Comparison of ENCODE assay signal across 8 cellular contexts in genomic region chr1:155218854-155219591, GRCh38. TPM values are rescaled to one million over a fixed set of nuclear protein-coding genes. Genes with fewer than 3 reads are reported as not detected.
A peak's percentile ranks its signal among the peaks of the same experiment; 100 is the strongest.
DNase-seq lines count a peak whose midpoint lies in the region; ATAC-seq and TF ChIP-seq lines count a peak whose summit lies in the region.

No MANE protein-coding gene starts in this region.

- intact Hi-C loops in OCI-LY7 (cut with micrococcal nuclease; ENCODE audit: unreplicated experiment) = no loop called here
- intact Hi-C loops in left lung (cut with DNase I) = no loop called here
- intact Hi-C loops in tibial artery (cut with DNase I; ENCODE audit: low total_unique reads) = no loop called here
- intact Hi-C loops in Calu3 (cut with micrococcal nuclease; ENCODE audit: unreplicated experiment) = no loop called here

- no peaks in the 10 kb centered on the region for H3K9me2 ChIP-seq in OCI-LY7 (ENCODE audit: insufficient read depth, low read length)

- H3K4me1 ChIP-seq in OCI-LY7 (ENCODE audit: insufficient read depth, low read length, poor library complexity, severe bottlenecking) = peaks cover 36% of the 10 kb centered on the region
- peaks cover 0 to 49% of the 10 kb centered on the region in 2 donors for H3K4me1 ChIP-seq in left lung
- H3K4me1 ChIP-seq in tibial artery = peaks cover 0 to 6% (median 3%) of the 10 kb centered on the region in 4 donors

- DNase-seq in AG08396 (ENCODE audit: low spot score) = peak; percentile 37
- DNase-seq in GM10248 (ENCODE audit: extremely low spot score) = peak; percentile 24
- peak; percentile 73 for DNase-seq in OCI-LY7 (ENCODE audit: low spot score)
- DNase-seq in left lung = no peak
- DNase-seq in tibial artery = peak in 1 of 2 donors; percentile 54
- no peak for DNase-seq in Calu3

- H3K27ac ChIP-seq in OCI-LY7 (ENCODE audit: low read depth, low read length, poor library complexity, severe bottlenecking) (peak overlapping the region; percentile 35), cingulate gyrus (ENCODE audit: low read depth, low read length) (peak overlapping the region; percentile 69), left lung (peak overlapping the region; percentile 8 to 82), tibial artery (peak overlapping the region in 1 of 2 donors; percentile 20)

- peaks cover 7% of the 10 kb centered on the region for H3K4me1 Mint-ChIP-seq in Calu3 (ENCODE audit: low read depth, unreplicated experiment)

- H3K4me3 ChIP-seq in OCI-LY7 (ENCODE audit: low read depth, low read length, poor library complexity, severe bottlenecking) = peak overlapping the region; percentile 4
- H3K4me3 ChIP-seq in left lung = peak overlapping the region in 1 of 2 donors; percentile 3
- peak overlapping the region; percentile 8 to 10 for H3K4me3 ChIP-seq in tibial artery

- H4K20me1 ChIP-seq in OCI-LY7 (ENCODE audit: insufficient read depth, low read length) = no peaks in the 10 kb centered on the region

- no peaks in the 10 kb centered on the region for H3K27me3 ChIP-seq in left lung
- no peaks in the 10 kb centered on the region for H3K27me3 ChIP-seq in tibial artery

- peak overlapping the region; percentile 56 for H2AFZ ChIP-seq in OCI-LY7 (ENCODE audit: low read length)

- H3K4me3 Mint-ChIP-seq in Calu3 (ENCODE audit: low read depth, unreplicated experiment) = no peak overlapping the region

- peak overlapping the region; percentile 39 for H3K4me2 ChIP-seq in OCI-LY7 (ENCODE audit: low read length)

- no peaks in the 10 kb centered on the region for H3K27me3 Mint-ChIP-seq in Calu3 (ENCODE audit: unreplicated experiment)

- H3K36me3 ChIP-seq in OCI-LY7 (ENCODE audit: insufficient read depth, low read length) = 0 out of 2 replicates have a peak, but pooled peaks cover 5% of the 10 kb centered on the region
- no peaks in the 10 kb centered on the region for H3K36me3 ChIP-seq in left lung
- H3K36me3 ChIP-seq in tibial artery = peaks cover 0 to 22% (median 0%) of the 10 kb centered on the region in 3 donors

- CTCF ChIA-PET in GM10248 (lab: Yijun Ruan, JAX) = interaction anchor here (0.6 to 2.1 kb wide), 3 partner anchors 12 to 379 kb away, joined by 3 to 8 read pairs (median 3); no protein-coding TSS in a partner anchor
- CTCF ChIA-PET in OCI-LY7 (lab: Charles Lee; ENCODE audit: unreplicated experiment) = no interaction called here
- CTCF ChIA-PET in Calu3 (lab: Charles Lee) = no interaction called here

- no peaks in the 10 kb centered on the region for H3K9me3 Mint-ChIP-seq in Calu3 (ENCODE audit: low read depth, unreplicated experiment)

- H3K27ac Mint-ChIP-seq in Calu3 (ENCODE audit: unreplicated experiment) = no peak overlapping the region

- H3K9me3 ChIP-seq in OCI-LY7 (ENCODE audit: low read length) = no peaks in the 10 kb centered on the region
- H3K9me3 ChIP-seq in left lung = no peaks in the 10 kb centered on the region
- H3K9me3 ChIP-seq in tibial artery = no peaks in the 10 kb centered on the region

- no peak for TF ChIP-seq CTCF in GM10248 (IDR thresholded peaks at IDR 0.05; ENCODE audit: control extremely low read depth, extremely low read depth, low read depth, missing control alignments)
- no peak for TF ChIP-seq CTCF in OCI-LY7 (conservative IDR thresholded peaks at IDR 0.05; ENCODE audit: low read length)
- TF ChIP-seq CTCF in left lung (IDR thresholded peaks at IDR 0.05) = no peak
- TF ChIP-seq CTCF in tibial artery (IDR thresholded peaks at IDR 0.05) = no peak
- TF ChIP-seq CTCF in Calu3 (IDR thresholded peaks at IDR 0.05; ENCODE audit: unreplicated experiment) = no peak

- H3K79me2 ChIP-seq in OCI-LY7 (ENCODE audit: insufficient read depth, low read depth, low read length) = no peaks in the 10 kb centered on the region; the same call in 1 of the 2 replicates

- POLR2A ChIA-PET in GM10248 (lab: Yijun Ruan, JAX) (no interaction called here), OCI-LY7 (lab: Charles Lee) (interaction anchor here (2.0 kb wide), 1 partner anchor 10 kb away, joined by 9 read pairs; no protein-coding TSS in a partner anchor)

- peak; percentile 73 for ATAC-seq in left lung
- ATAC-seq in GM19395 (IDR thresholded peaks at IDR 0.05; ENCODE audit: unreplicated experiment) = no peak

- H3K36me3 Mint-ChIP-seq in Calu3 (ENCODE audit: insufficient read depth, unreplicated experiment) = peaks cover 3% of the 10 kb centered on the region

- BruUV-seq in OCI-LY7 (replicated peaks; lab: Mats Ljungman, UMichigan) (no TSS peak), Calu3 (replicated peaks; lab: Mats Ljungman, UMichigan) (no TSS peak)

RNA-seq across cellular contexts. Expression of gene MTX1, which starts 10.5 kb away (rescaled TPM):
- total RNA-seq in OCI-LY7 (2014; rRNA removed; shearing (Covaris generic)) = 67.6 and 70.2 TPM in 2 replicates
- total RNA-seq in OCI-LY7 (2022) = 43.9 and 45.7 TPM in 2 replicates
- 10 to 100 TPM; 30.2 to 45.5 TPM for total RNA-seq in left lung
- total RNA-seq in Calu3 (2022) = 58.9 and 60.0 TPM in 2 replicates

RNA-seq across cellular contexts. Expression of gene THBS3, which starts 11.3 kb away (rescaled TPM):
- 6.9 and 11.1 TPM in 2 replicates for total RNA-seq in OCI-LY7 (2014; rRNA removed; shearing (Covaris generic))
- total RNA-seq in OCI-LY7 (2022) (28.7 and 37.1 TPM in 2 replicates), left lung (10 to 100 TPM; 30.6 to 41.8 TPM), Calu3 (2022) (36.8 and 41.9 TPM in 2 replicates)

RNA-seq across cellular contexts. Expression of gene ENTREP3, which starts 36.3 kb away (rescaled TPM):
- total RNA-seq in OCI-LY7 (2014; rRNA removed; shearing (Covaris generic)) = 6.6 and 9.1 TPM in 2 replicates
- 53.1 and 59.3 TPM in 2 replicates for total RNA-seq in OCI-LY7 (2022)
- total RNA-seq in left lung = 10 to 100 TPM; 23.2 to 33.5 TPM
- total RNA-seq in Calu3 (2022) = 25.2 and 25.9 TPM in 2 replicates

RNA-seq across cellular contexts. Expression of gene SCAMP3, which starts 43.1 kb away (rescaled TPM):
- total RNA-seq in OCI-LY7 (2014; rRNA removed; shearing (Covaris generic)) = 45.4 and 58.3 TPM in 2 replicates
- total RNA-seq in OCI-LY7 (2022) = 66.0 and 74.7 TPM in 2 replicates
- total RNA-seq in left lung = 10 to 100 TPM; 63.1 to 85.3 TPM
- 85.1 and 104 TPM in 2 replicates for total RNA-seq in Calu3 (2022)

RNA-seq across cellular contexts. Expression of gene TRIM46, which starts 45.4 kb away (rescaled TPM):
- 1.3 and 3.1 TPM in 2 replicates for total RNA-seq in OCI-LY7 (2014; rRNA removed; shearing (Covaris generic))
- total RNA-seq in OCI-LY7 (2022) = 3.9 and 4.5 TPM in 2 replicates
- under 1 TPM; 0.45 to 0.73 TPM for total RNA-seq in left lung
- 1.1 and 1.8 TPM in 2 replicates for total RNA-seq in Calu3 (2022)

Comparison
In these comparisons a context has a peak if more than half of its experiments do, and no peak if none do; other contexts are left out.
1. DNase-seq: peak in AG08396 (single experiment), GM10248 (single experiment) and OCI-LY7 (single experiment); none in left lung (0 of 2) and Calu3 (single experiment).